9 cellular contexts compared by ENCODE assay signal in the genomic region with DNA sequence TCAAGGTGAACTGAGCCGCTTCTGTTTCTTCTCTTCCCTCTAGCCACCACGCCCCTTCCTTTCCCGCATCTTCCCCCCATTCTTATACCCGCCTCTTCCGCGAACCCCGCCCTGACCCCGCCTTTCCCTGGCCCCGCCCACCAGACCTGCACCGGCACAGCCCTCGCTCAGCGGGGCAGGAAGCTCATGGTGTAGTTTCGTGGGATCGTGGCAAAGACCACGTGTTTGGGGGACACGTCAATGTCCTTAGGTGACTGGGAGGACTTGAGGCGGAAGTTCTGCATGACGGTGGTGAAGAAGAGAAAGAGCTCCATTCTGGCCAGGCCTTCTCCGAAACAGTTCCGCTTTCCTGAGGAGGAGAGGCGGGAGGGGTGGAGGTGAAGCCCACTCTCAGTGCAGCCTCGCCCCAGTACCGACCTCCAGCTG. TPM values are rescaled to one million over a fixed set of nuclear protein-coding genes. Genes with fewer than 3 reads are reported as not detected.
A peak's percentile ranks its signal among the peaks of the same experiment; 100 is the strongest.
DNase-seq lines count a peak whose midpoint lies in the region; ATAC-seq, FAIRE-seq and TF ChIP-seq lines count a peak whose summit lies in the region.
"Not testable (repeated sequence)": the region's sequence is repeated elsewhere in the genome, so short reads cannot be mapped to it uniquely, and the experiment has no call there.
"Had no signal": no experiment of that assay in that cellular context is flagged by ENCODE, and none has a peak within 500 bp of the region (broad histone marks: within the 10 kb centered on the region; RNA-seq: fewer than 3 reads in every experiment).

No MANE protein-coding gene starts in this region.

- DNase-seq in GM19239 (ENCODE audit: insufficient read length, low spot score) (peak; percentile 10), germinal center (ENCODE audit: low spot score) (peak; percentile 57), naive B cell (peak; percentile 68)
- peak; percentile 95 for DNase-seq in activated CD4-positive, alpha-beta T cell treated with anti-CD3 and anti-CD28 coated beads, Interleukin-2, amount 10 ng/mL, durations not matched to agents 24 days and 14 days
- peak; percentile 62 for DNase-seq in activated gamma-delta T cell treated with anti-CD3 and anti-CD28 coated beads, Interleukin-2, amount 50 U/mL, for 16 hours (ENCODE audit: low read depth)
- DNase-seq in stimulated activated CD4-positive, alpha-beta T cell treated with anti-CD3 and anti-CD28 coated beads, TNF-alpha, amount 100 ng/mL, for 48 hours (ENCODE audit: low read depth in 3 of 3), result peak; percentile 73 to 89 (median 77)

- H3K9ac ChIP-seq in OCI-LY3 (ENCODE audit: low read length), result not testable (repeated sequence)

- not testable (repeated sequence) for H2AFZ ChIP-seq in OCI-LY3 (ENCODE audit: low read depth, low read length)

- TF ChIP-seq CTCF in OCI-LY3 (IDR thresholded peaks at IDR 0.05; ENCODE audit: low read depth, low read length), result not testable (repeated sequence)

- H3K4me3 Mint-ChIP-seq in activated CD4-positive, alpha-beta T cell treated with anti-CD3 and anti-CD28 coated beads, Interleukin-2, amount 10 ng/mL, durations not matched to agents 24 days and 14 days, result peak overlapping the region; percentile 73
- peak overlapping the region; percentile 78 to 90 (median 86) for H3K4me3 Mint-ChIP-seq in naive B cell

- H3K4me2 ChIP-seq in OCI-LY3 (ENCODE audit: low read length), result peak overlapping the region; percentile 28; the same call in 1 of the 2 replicates

- H3K27ac Mint-ChIP-seq in activated CD4-positive, alpha-beta T cell treated with anti-CD3 and anti-CD28 coated beads, Interleukin-2, amount 10 ng/mL, durations not matched to agents 24 days and 14 days, result peak overlapping the region; percentile 56
- peak overlapping the region in 5 of 6 donors; percentile 53 to 92 (median 72) for H3K27ac Mint-ChIP-seq in naive B cell

- not testable (repeated sequence) for H3K27me3 ChIP-seq in OCI-LY3 (ENCODE audit: low read depth, low read length)

- H3K4me1 ChIP-seq in OCI-LY3 (ENCODE audit: low read length), result not testable (repeated sequence)

- H3K27ac ChIP-seq in OCI-LY3 (ENCODE audit: low read length), result not testable (repeated sequence)

- peaks cover 47% of the 10 kb centered on the region for H3K27me3 Mint-ChIP-seq in activated CD4-positive, alpha-beta T cell treated with anti-CD3 and anti-CD28 coated beads, Interleukin-2, amount 10 ng/mL, durations not matched to agents 24 days and 14 days
- H3K27me3 Mint-ChIP-seq in naive B cell, result peaks cover 18 to 83% (median 65%) of the 10 kb centered on the region in 3 donors

- H4K20me1 ChIP-seq in OCI-LY3 (ENCODE audit: insufficient read depth, low read length), result not testable (repeated sequence)

- peak; percentile 89 to 90 for ATAC-seq in naive B cell (ENCODE audit: low read depth in 2 of 2)

- intact Hi-C loops in activated CD4-positive, alpha-beta T cell treated with anti-CD3 and anti-CD28 coated beads, Interleukin-2, amount 10 ng/mL, durations not matched to agents 24 days and 14 days (cut with micrococcal nuclease), result not testable (repeated sequence)

- H3K36me3 Mint-ChIP-seq in activated CD4-positive, alpha-beta T cell treated with anti-CD3 and anti-CD28 coated beads, Interleukin-2, amount 10 ng/mL, durations not matched to agents 24 days and 14 days (ENCODE audit: low read depth), result not testable (repeated sequence)
- H3K36me3 Mint-ChIP-seq in naive B cell, result peaks cover 0 to 15% of the 10 kb centered on the region in 2 donors

- not testable (repeated sequence) for H3K9me3 ChIP-seq in OCI-LY3 (ENCODE audit: insufficient read depth, low read length)

- peak; percentile 70 for FAIRE-seq in GM19239 (lab: Jason Lieb, UNC)

- peak overlapping the region; percentile 28; the same call in 1 of the 2 replicates for H3K4me3 ChIP-seq in OCI-LY3 (ENCODE audit: low read length)

- not testable (repeated sequence) for H3K36me3 ChIP-seq in OCI-LY3 (replicated peaks; ENCODE audit: low read depth, low read length)

- not testable (repeated sequence) for H3K4me1 Mint-ChIP-seq in activated CD4-positive, alpha-beta T cell treated with anti-CD3 and anti-CD28 coated beads, Interleukin-2, amount 10 ng/mL, durations not matched to agents 24 days and 14 days
- peaks cover 6 to 19% (median 16%) of the 10 kb centered on the region in 3 donors for H3K4me1 Mint-ChIP-seq in naive B cell

- not testable (repeated sequence) for H3K79me2 ChIP-seq in OCI-LY3 (ENCODE audit: low read length)

- H3K9me3 Mint-ChIP-seq in activated CD4-positive, alpha-beta T cell treated with anti-CD3 and anti-CD28 coated beads, Interleukin-2, amount 10 ng/mL, durations not matched to agents 24 days and 14 days, result peaks cover 22% of the 10 kb centered on the region
- H3K9me3 Mint-ChIP-seq in naive B cell, result peaks cover 0 to 25% (median 6%) of the 10 kb centered on the region in 7 donors

RNA-seq across cellular contexts. Expression of a gene that starts 6.5 kb away (rescaled TPM):
- not detected in 2 replicates for total RNA-seq in activated CD4-positive, alpha-beta T cell treated with anti-CD3 and anti-CD28 coated beads, Interleukin-2, amount 10 ng/mL, durations not matched to agents 24 days and 14 days
- polyA plus RNA-seq in naive B cell (ENCODE audit: low read depth in 6 of 6), result not detected
- total RNA-seq: kidney epithelial cell, renal cortical epithelial cell had no signal

RNA-seq across cellular contexts. Expression of a gene that starts 25.3 kb away (rescaled TPM):
- not detected in 2 replicates for total RNA-seq in activated CD4-positive, alpha-beta T cell treated with anti-CD3 and anti-CD28 coated beads, Interleukin-2, amount 10 ng/mL, durations not matched to agents 24 days and 14 days
- polyA plus RNA-seq in naive B cell (ENCODE audit: low read depth in 6 of 6), result not detected
- total RNA-seq: kidney epithelial cell, renal cortical epithelial cell had no signal

Comparison
In these comparisons a context has a peak if more than half of its experiments do, and no peak if none do; other contexts are left out.
1. DNase-seq: peak in every context shown above with its lines; median percentile 95 in activated CD4-positive, alpha-beta T cell treated with anti-CD3 and anti-CD28 coated beads, Interleukin-2, amount 10 ng/mL, durations not matched to agents 24 days and 14 days; 77 in stimulated activated CD4-positive, alpha-beta T cell treated with anti-CD3 and anti-CD28 coated beads, TNF-alpha, amount 100 ng/mL, for 48 hours; 68 in naive B cell; 62 in activated gamma-delta T cell treated with anti-CD3 and anti-CD28 coated beads, Interleukin-2, amount 50 U/mL, for 16 hours; 57 in germinal center; 10 in GM19239.